8 cellular contexts compared by ENCODE assay signal in the genomic region with DNA sequence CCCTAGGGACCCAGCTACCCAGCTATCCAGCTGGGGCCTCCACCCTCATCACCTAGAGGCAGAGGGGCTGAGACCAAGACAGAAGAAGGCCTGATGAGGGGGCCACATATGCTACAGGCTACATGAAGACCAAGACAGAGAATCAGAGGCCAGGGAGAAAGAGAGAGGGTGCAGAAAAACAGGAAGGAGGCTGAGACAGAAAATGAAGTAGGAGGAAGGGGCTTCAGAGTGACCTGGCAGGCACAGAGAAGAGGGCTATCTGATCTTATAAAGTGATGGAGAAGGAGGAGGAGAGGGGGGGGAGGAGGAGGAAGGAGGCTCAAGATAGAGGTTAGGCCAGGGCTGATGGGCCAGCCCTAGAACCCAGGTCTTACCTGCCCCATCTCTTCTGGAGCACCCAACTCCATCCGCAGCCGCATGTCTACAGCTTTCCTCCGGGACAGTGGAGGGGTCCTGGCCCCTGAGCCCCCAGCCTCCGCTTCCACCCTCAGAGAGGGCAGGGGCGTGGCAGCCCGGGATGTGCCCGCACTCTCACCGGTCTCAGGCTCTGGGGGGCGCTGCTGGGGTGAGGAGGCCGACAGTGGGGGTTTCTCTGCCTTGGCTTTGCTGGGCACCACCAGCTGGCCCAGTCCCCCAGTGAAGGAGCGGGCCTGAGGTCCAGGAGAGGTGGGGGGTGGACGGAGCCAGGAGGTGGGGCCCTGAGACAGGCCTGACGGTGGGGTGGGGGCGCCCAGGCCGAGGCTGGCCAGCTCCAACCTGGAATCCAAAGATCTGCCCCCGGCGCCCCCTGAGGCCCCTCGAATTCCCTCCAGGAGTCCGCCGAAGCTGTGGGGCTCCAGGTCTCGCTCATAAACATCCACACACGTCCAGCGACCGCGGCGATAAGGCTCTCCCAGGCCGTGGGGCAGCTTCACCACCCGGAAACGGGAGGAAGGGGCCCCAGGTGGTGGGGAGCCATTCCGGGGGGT. TPM values are rescaled to one million over a fixed set of nuclear protein-coding genes. Genes with fewer than 3 reads are reported as not detected.
DNase-seq lines count a peak whose midpoint lies in the region; ATAC-seq and TF ChIP-seq lines count a peak whose summit lies in the region.

No MANE protein-coding gene starts in this region.

- H3K27ac ChIP-seq in spleen = peak overlapping the region; percentile 58 to 99 (median 97)

- H3K27me3 ChIP-seq in spleen (replicated peaks in 1 of 7) = no peaks in the 10 kb centered on the region

- H3K9me3 ChIP-seq in spleen = no peaks in the 10 kb centered on the region

- H3K27me3 Mint-ChIP-seq in activated T-cell treated with anti-CD3 and anti-CD28 coated beads, Interleukin-2, amount 50 U/mL, for 72 hours (ENCODE audit: low read depth) = no peaks in the 10 kb centered on the region
- peaks cover 3% of the 10 kb centered on the region for H3K27me3 Mint-ChIP-seq in glutamatergic neuron (ENCODE audit: unreplicated experiment)

- peaks cover 0 to 54% (median 25%) of the 10 kb centered on the region in 6 donors for H3K36me3 ChIP-seq in spleen

- H3K27ac Mint-ChIP-seq in activated T-cell treated with anti-CD3 and anti-CD28 coated beads, Interleukin-2, amount 50 U/mL, for 72 hours = peak overlapping the region; percentile 83
- H3K27ac Mint-ChIP-seq in glutamatergic neuron (ENCODE audit: unreplicated experiment) = peak overlapping the region; percentile 68

- 5 to 21% (median 6%) methylated on average over 3 to 30 of the region's 30 CpGs for WGBS in spleen, 5 donors

- H3K9me3 Mint-ChIP-seq in activated T-cell treated with anti-CD3 and anti-CD28 coated beads, Interleukin-2, amount 50 U/mL, for 72 hours = no peaks in the 10 kb centered on the region
- H3K9me3 Mint-ChIP-seq in glutamatergic neuron (ENCODE audit: unreplicated experiment) = peaks cover 2% of the 10 kb centered on the region

- no peak for TF ChIP-seq CTCF in glutamatergic neuron (IDR thresholded peaks at IDR 0.05; ENCODE audit: partially characterized antibody, unreplicated experiment)
- TF ChIP-seq CTCF in spleen (IDR thresholded peaks at IDR 0.05 in 8 of 11, conservative IDR thresholded peaks at IDR 0.05 in 3 of 11) = peak in 5 of 11 experiments; percentile 11 to 49 (median 34)

- DNase-seq in activated gamma-delta T cell treated with Interleukin-2 at 50 U/mL for 16 hours = peak; percentile 35
- DNase-seq in activated gamma-delta T cell (lab: John Stamatoyannopoulos, UW) = no peak
- DNase-seq in activated T-cell treated with anti-CD3 and anti-CD28 coated beads, Interleukin-2, amount 50 U/mL, for 72 hours = peak; percentile 71 to 73
- DNase-seq in glutamatergic neuron = peak; percentile 38
- DNase-seq in spleen = peak; percentile 88
- DNase-seq in NCI-H774 (lab: John Stamatoyannopoulos, UW) = no peak
- DNase-seq in ureter (ENCODE audit: low spot score) = no peak
- DNase-seq in NCI-H146 treated with DMSO at 0.1 percent for 48 hours (lab: John Stamatoyannopoulos, UW; ENCODE audit: unreplicated experiment) = no peak

- peak overlapping the region; percentile 86 for H3K4me3 Mint-ChIP-seq in activated T-cell treated with anti-CD3 and anti-CD28 coated beads, Interleukin-2, amount 50 U/mL, for 72 hours
- peak overlapping the region; percentile 61 for H3K4me3 Mint-ChIP-seq in glutamatergic neuron (ENCODE audit: unreplicated experiment)

- H3K4me1 Mint-ChIP-seq in activated T-cell treated with anti-CD3 and anti-CD28 coated beads, Interleukin-2, amount 50 U/mL, for 72 hours (ENCODE audit: low read depth) = peaks cover 49% of the 10 kb centered on the region
- peaks cover 16% of the 10 kb centered on the region for H3K4me1 Mint-ChIP-seq in glutamatergic neuron (ENCODE audit: low read depth, unreplicated experiment)

- ATAC-seq in activated T-cell treated with anti-CD3 and anti-CD28 coated beads, Interleukin-2, amount 50 U/mL, for 72 hours (replicated peaks in 1 of 2) = peak in 1 of 2 donors; percentile 24

- peak overlapping the region; percentile 90 to 99 (median 96) for H3K4me3 ChIP-seq in spleen

- H3K4me1 ChIP-seq in spleen = peaks cover 49 to 80% (median 67%) of the 10 kb centered on the region in 6 donors

- intact Hi-C loops in spleen (cut with DNase I; ENCODE audit: low total_unique reads) = loop anchor here (10.0 kb wide), 1 partner anchor 228 kb away; a partner anchor contains a TSS

- H3K36me3 Mint-ChIP-seq in activated T-cell treated with anti-CD3 and anti-CD28 coated beads, Interleukin-2, amount 50 U/mL, for 72 hours (ENCODE audit: insufficient read depth in 2 of 2) = peaks cover 9 to 11% of the 10 kb centered on the region in 2 donors
- H3K36me3 Mint-ChIP-seq in glutamatergic neuron (ENCODE audit: unreplicated experiment) = no peaks in the 10 kb centered on the region

- TF ChIP-seq POLR2A in spleen (IDR thresholded peaks at IDR 0.05) = no peak

RNA-seq across cellular contexts. Expression of a gene that starts 1.8 kb away (rescaled TPM):
- 100 to 1,000 TPM in 1 of 2 donors, 10 to 100 TPM in 1; 94.9 to 113 TPM for total RNA-seq in activated T-cell treated with anti-CD3 and anti-CD28 coated beads, Interleukin-2, amount 50 U/mL, for 72 hours
- total RNA-seq in glutamatergic neuron (ENCODE audit: unreplicated experiment) = 39.6 TPM
- total RNA-seq in spleen = 100 to 1,000 TPM in 3 of 7 donors, 10 to 100 TPM in 4; 67.1 to 119 (median 98.8) TPM
- 100 to 1,000 TPM in 1 of 3 donors, 10 to 100 TPM in 2; 57.2 to 105 (median 83.9) TPM for polyA plus RNA-seq in spleen
- 42.9 TPM for total RNA-seq in ureter

RNA-seq across cellular contexts. Expression of a gene that starts 6.5 kb away (rescaled TPM):
- total RNA-seq in activated T-cell treated with anti-CD3 and anti-CD28 coated beads, Interleukin-2, amount 50 U/mL, for 72 hours = under 1 TPM; 0.67 to 0.72 TPM
- total RNA-seq in glutamatergic neuron (ENCODE audit: unreplicated experiment) (36.6 TPM), spleen (1 to 10 TPM in 3 of 7 donors, under 1 TPM in 3, not detected in 1; 0.32 to 2.1 (median 1.2) TPM), ureter (0.68 TPM)
- under 1 TPM; 0.07 to 0.54 (median 0.14) TPM for polyA plus RNA-seq in spleen

RNA-seq across cellular contexts. Expression of a gene that starts 13.1 kb away (rescaled TPM):
- total RNA-seq in activated T-cell treated with anti-CD3 and anti-CD28 coated beads, Interleukin-2, amount 50 U/mL, for 72 hours = 1 to 10 TPM; 5.4 to 5.6 TPM
- total RNA-seq in glutamatergic neuron (ENCODE audit: unreplicated experiment) (1.7 TPM), spleen (1 to 10 TPM in 5 of 7 donors, not detected in 2; 1.3 to 4.6 (median 1.9) TPM), ureter (not detected)
- polyA plus RNA-seq in spleen = 1 to 10 TPM in 2 of 3 donors, under 1 TPM in 1; 0.65 to 2.1 (median 1.2) TPM

RNA-seq across cellular contexts. Expression of a gene that starts 40.9 kb away (rescaled TPM):
- total RNA-seq in activated T-cell treated with anti-CD3 and anti-CD28 coated beads, Interleukin-2, amount 50 U/mL, for 72 hours = 10 to 100 TPM; 59.0 to 68.8 TPM
- total RNA-seq in glutamatergic neuron (ENCODE audit: unreplicated experiment) = 24.1 TPM
- total RNA-seq in spleen = 10 to 100 TPM; 46.7 to 63.8 (median 57.7) TPM
- 100 to 1,000 TPM in 2 of 3 donors, 10 to 100 TPM in 1; 87.6 to 111 (median 111) TPM for polyA plus RNA-seq in spleen
- total RNA-seq in ureter = 32.4 TPM

RNA-seq across cellular contexts. Expression of a gene that starts 47.6 kb away (rescaled TPM):
- 10 to 100 TPM; 61.0 to 66.7 TPM for total RNA-seq in activated T-cell treated with anti-CD3 and anti-CD28 coated beads, Interleukin-2, amount 50 U/mL, for 72 hours
- total RNA-seq in glutamatergic neuron (ENCODE audit: unreplicated experiment) (18.5 TPM), spleen (10 to 100 TPM; 42.3 to 82.2 (median 67.3) TPM), ureter (33.7 TPM)
- polyA plus RNA-seq in spleen = 10 to 100 TPM; 31.4 to 56.9 (median 38.0) TPM

Comparison
In these comparisons a context has a peak if more than half of its experiments do, and no peak if none do; other contexts are left out.
1. DNase-seq: peak in activated gamma-delta T cell treated with Interleukin-2 at 50 U/mL for 16 hours (single experiment), activated T-cell treated with anti-CD3 and anti-CD28 coated beads, Interleukin-2, amount 50 U/mL, for 72 hours (2 of 2), glutamatergic neuron (single experiment) and spleen (single experiment); none in activated gamma-delta T cell (single experiment), NCI-H774 (single experiment), ureter (single experiment) and NCI-H146 treated with DMSO at 0.1 percent for 48 hours (single experiment).
2. RNA of a gene that starts 6.5 kb away (total RNA-seq): 36.6 TPM in glutamatergic neuron (single experiment); 0.32 to 2.1 TPM in spleen, 0.67 to 0.72 TPM in activated T-cell treated with anti-CD3 and anti-CD28 coated beads, Interleukin-2, amount 50 U/mL, for 72 hours and 0.68 TPM in ureter (single experiment); every median in the first group is over 10 times any median in the second.